ENCODE assay signal across 14 cellular contexts in the genomic region with DNA sequence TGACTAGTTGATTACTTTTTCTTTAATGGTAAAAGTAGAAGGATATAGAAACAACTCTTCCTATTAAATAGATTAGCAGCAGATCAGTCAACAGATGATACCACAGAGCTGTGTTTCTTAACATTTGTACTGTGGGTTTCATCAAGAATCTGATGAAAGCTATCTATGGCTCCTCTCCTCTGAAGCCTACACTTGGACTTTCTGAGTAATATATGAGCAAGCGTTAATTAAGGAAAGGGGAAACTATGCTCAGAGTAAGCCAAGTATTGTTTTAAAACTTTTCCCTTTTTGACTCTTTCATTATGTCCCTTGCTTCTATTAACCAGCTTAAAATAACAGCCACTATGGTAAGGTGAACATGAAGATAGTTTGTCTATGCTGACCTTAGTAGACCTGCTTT. TPM values are rescaled to one million over a fixed set of nuclear protein-coding genes. Genes with fewer than 3 reads are reported as not detected.
DNase-seq lines count a peak whose midpoint lies in the region; ATAC-seq and TF ChIP-seq lines count a peak whose summit lies in the region.
"Had no signal": no experiment of that assay in that cellular context is flagged by ENCODE, and none has a peak within 500 bp of the region (broad histone marks: within the 10 kb centered on the region; RNA-seq: fewer than 3 reads in every experiment).

No MANE protein-coding gene starts in this region.

- H3K4me3 Mint-ChIP-seq in chondrocyte (ENCODE audit: unreplicated experiment): no peak overlapping the region
- peak overlapping the region; percentile 8 to 59 for H3K4me3 Mint-ChIP-seq in stimulated activated naive CD8-positive, alpha-beta T cell treated with anti-CD3 and anti-CD28 coated beads, Interleukin-15, amount 100 ng/mL, for 72 hours

- H3K4me1 Mint-ChIP-seq in chondrocyte (ENCODE audit: low read depth): peaks cover 28% of the 10 kb centered on the region
- peaks cover 76% of the 10 kb centered on the region for H3K4me1 Mint-ChIP-seq in stimulated activated naive CD8-positive, alpha-beta T cell treated with anti-CD3 and anti-CD28 coated beads, Interleukin-15, amount 100 ng/mL, for 72 hours

- no peak for TF ChIP-seq CTCF in chondrocyte (IDR thresholded peaks at IDR 0.05)

- ATAC-seq in activated naive CD4-positive, alpha-beta T cell treated with anti-CD3 and anti-CD28 coated beads, Interleukin-2, amount 50 U/mL, for 72 hours: peak; percentile 78 to 79
- ATAC-seq in stimulated activated naive CD8-positive, alpha-beta T cell treated with anti-CD3 and anti-CD28 coated beads, Interleukin-15, amount 100 ng/mL, for 72 hours: peak; percentile 86
- no peak for ATAC-seq in HG02642 (IDR thresholded peaks at IDR 0.05; ENCODE audit: poor library complexity, unreplicated experiment)
- no peak for ATAC-seq in HG03354 (IDR thresholded peaks at IDR 0.05; ENCODE audit: poor library complexity, severe bottlenecking, unreplicated experiment)

- DNase-seq in activated naive CD4-positive, alpha-beta T cell treated with anti-CD3 and anti-CD28 coated beads, Interleukin-2, amount 50 U/mL, for 72 hours (ENCODE audit: low spot score in 2 of 2): no peak
- no peak for DNase-seq in activated naive CD4-positive, alpha-beta T cell (lab: John Stamatoyannopoulos, UW)
- DNase-seq in NOMO-1 treated with DMSO at 0.1 percent for 48 hours (lab: John Stamatoyannopoulos, UW; ENCODE audit: unreplicated experiment) (peak; percentile 46), chondrocyte (ENCODE audit: low spot score) (no peak)
- DNase-seq in stimulated activated naive CD8-positive, alpha-beta T cell treated with anti-CD3 and anti-CD28 coated beads, Interleukin-15, amount 100 ng/mL, for 72 hours: no peak
- DNase-seq in activated effector memory CD4-positive, alpha-beta T cell treated with Interleukin-2 at 50 U/mL for 16 hours: no peak
- DNase-seq: activated CD4-positive, alpha-beta T cell treated with anti-CD3 and anti-CD28 coated beads, Interleukin-2, amount 50 U/mL, for 1 hour; amygdala; kidney glomerular epithelial cell; NCI-H1417 treated with DMSO at 0.1 percent for 48 hours; NCI-H526 treated with DMSO at 0.1 percent for 48 hours; SJCRH30 had no signal

- H3K36me3 Mint-ChIP-seq in activated naive CD4-positive, alpha-beta T cell treated with anti-CD3 and anti-CD28 coated beads, Interleukin-2, amount 50 U/mL, for 72 hours: peaks cover 10 to 32% of the 10 kb centered on the region in 2 donors
- peaks cover 12% of the 10 kb centered on the region for H3K36me3 Mint-ChIP-seq in chondrocyte (ENCODE audit: low read depth)

- peak overlapping the region; percentile 66 to 73 for H3K27ac Mint-ChIP-seq in activated naive CD4-positive, alpha-beta T cell treated with anti-CD3 and anti-CD28 coated beads, Interleukin-2, amount 50 U/mL, for 72 hours
- peak overlapping the region; percentile 36 for H3K27ac Mint-ChIP-seq in chondrocyte (ENCODE audit: unreplicated experiment)
- H3K27ac Mint-ChIP-seq in stimulated activated naive CD8-positive, alpha-beta T cell treated with anti-CD3 and anti-CD28 coated beads, Interleukin-15, amount 100 ng/mL, for 72 hours: no peak overlapping the region

- H3K9me3 Mint-ChIP-seq in activated naive CD4-positive, alpha-beta T cell treated with anti-CD3 and anti-CD28 coated beads, Interleukin-2, amount 50 U/mL, for 72 hours: peaks cover 0 to 4% of the 10 kb centered on the region in 2 donors
- H3K9me3 Mint-ChIP-seq in chondrocyte (ENCODE audit: low read depth): no peaks in the 10 kb centered on the region
- H3K9me3 Mint-ChIP-seq in stimulated activated naive CD8-positive, alpha-beta T cell treated with anti-CD3 and anti-CD28 coated beads, Interleukin-15, amount 100 ng/mL, for 72 hours: no peaks in the 10 kb centered on the region

- H3K27me3 Mint-ChIP-seq in chondrocyte (ENCODE audit: low read depth): no peaks in the 10 kb centered on the region
- H3K27me3 Mint-ChIP-seq in stimulated activated naive CD8-positive, alpha-beta T cell treated with anti-CD3 and anti-CD28 coated beads, Interleukin-15, amount 100 ng/mL, for 72 hours: no peaks in the 10 kb centered on the region

RNA-seq across cellular contexts. Expression of gene ARID4B, which starts 10.8 kb away (rescaled TPM):
- 10 to 100 TPM; 58.4 to 65.7 TPM for total RNA-seq in activated naive CD4-positive, alpha-beta T cell treated with anti-CD3 and anti-CD28 coated beads, Interleukin-2, amount 50 U/mL, for 72 hours
- total RNA-seq in chondrocyte: 26.5 to 33.5 TPM (median 26.5 TPM) in 3 replicates

RNA-seq across cellular contexts. Expression of gene GGPS1, which starts 11.2 kb away (rescaled TPM):
- total RNA-seq in activated naive CD4-positive, alpha-beta T cell treated with anti-CD3 and anti-CD28 coated beads, Interleukin-2, amount 50 U/mL, for 72 hours: 10 to 100 TPM; 33.6 to 36.1 TPM
- total RNA-seq in chondrocyte: 39.1 to 44.5 TPM (median 39.4 TPM) in 3 replicates

RNA-seq across cellular contexts. Expression of gene TBCE, which starts 50.0 kb away (rescaled TPM):
- total RNA-seq in activated naive CD4-positive, alpha-beta T cell treated with anti-CD3 and anti-CD28 coated beads, Interleukin-2, amount 50 U/mL, for 72 hours: 10 to 100 TPM; 26.9 to 28.8 TPM
- total RNA-seq in chondrocyte: 16.6 to 23.3 TPM (median 23.2 TPM) in 3 replicates

Comparison
In these comparisons a context has a peak if more than half of its experiments do, and no peak if none do; other contexts are left out.
1. ATAC-seq: peak in activated naive CD4-positive, alpha-beta T cell treated with anti-CD3 and anti-CD28 coated beads, Interleukin-2, amount 50 U/mL, for 72 hours (2 of 2) and stimulated activated naive CD8-positive, alpha-beta T cell treated with anti-CD3 and anti-CD28 coated beads, Interleukin-15, amount 100 ng/mL, for 72 hours (single experiment); none in HG02642 (single experiment) and HG03354 (single experiment).
2. H3K27ac Mint-ChIP-seq: peak in activated naive CD4-positive, alpha-beta T cell treated with anti-CD3 and anti-CD28 coated beads, Interleukin-2, amount 50 U/mL, for 72 hours (2 of 2) and chondrocyte (single experiment); none in stimulated activated naive CD8-positive, alpha-beta T cell treated with anti-CD3 and anti-CD28 coated beads, Interleukin-15, amount 100 ng/mL, for 72 hours (0 of 2).